1 cellular context compared by ENCODE assay signal in genomic region chr14:24252289-24253124, GRCh38.
TF ChIP-seq lines count a peak whose summit lies in the region.

No MANE protein-coding gene starts in this region.

TF ChIP-seq in HepG2, 621 proteins besides CTCF, POLR2A, EP300 and RAD21 (continued from another document and continues in another):
- peak; percentile 84 for TF ChIP-seq ASH2L (IDR thresholded peaks at IDR 0.05; ENCODE audit: insufficient read length, low read depth, low read length)
- 0 out of 2 replicates have a peak, but pooled peaks have one; percentile 29 for TF ChIP-seq ZNF256 (CRISPR knock-in tag; conservative IDR thresholded peaks at IDR 0.05)
- TF ChIP-seq MIER2 (CRISPR knock-in tag; IDR thresholded peaks at IDR 0.05), result 0 out of 2 replicates have a peak, but pooled peaks have one; percentile 37
- no peak for TF ChIP-seq PBX3 (CRISPR knock-in tag; IDR thresholded peaks at IDR 0.05; ENCODE audit: borderline replicate concordance)
- no peak; the same call in 1 of the 2 replicates for TF ChIP-seq NCOR1 (IDR thresholded peaks at IDR 0.05; ENCODE audit: borderline replicate concordance, low read length)
- peak; percentile 36 for TF ChIP-seq CBX1 (IDR thresholded peaks at IDR 0.05; ENCODE audit: low read depth)
- TF ChIP-seq ZNF7 (CRISPR knock-in tag; IDR thresholded peaks at IDR 0.05), result no peak; the same call in 1 of the 2 replicates
- TF ChIP-seq TEAD3 (CRISPR knock-in tag; optimal IDR thresholded peaks at IDR 0.05; ENCODE audit: borderline replicate concordance), result peak; percentile 97
- no peak for TF ChIP-seq ZSCAN22 (CRISPR knock-in tag; IDR thresholded peaks at IDR 0.05)
- TF ChIP-seq FOSL1 (CRISPR knock-in tag; IDR thresholded peaks at IDR 0.05; ENCODE audit: borderline replicate concordance), result no peak
- TF ChIP-seq CEBPG (CRISPR knock-in tag; IDR thresholded peaks at IDR 0.05), result 0 out of 2 replicates have a peak, but pooled peaks have one; percentile 24
- TF ChIP-seq KDM6A (CRISPR knock-in tag; IDR thresholded peaks at IDR 0.05; ENCODE audit: low read depth), result peak; percentile 95
- TF ChIP-seq ZFP36 (IDR thresholded peaks at IDR 0.05; ENCODE audit: borderline replicate concordance, low read depth, low read length, partially characterized antibody), result no peak
- no peak for TF ChIP-seq RORA (CRISPR knock-in tag; IDR thresholded peaks at IDR 0.05)
- no peak for TF ChIP-seq ZBTB34 (CRISPR knock-in tag; IDR thresholded peaks at IDR 0.05)
- TF ChIP-seq TEAD2 (CRISPR knock-in tag; IDR thresholded peaks at IDR 0.05), result no peak
- peak; percentile 59; the same call in 1 of the 2 replicates for TF ChIP-seq BORCS8-MEF2B (CRISPR knock-in tag; IDR thresholded peaks at IDR 0.05)
- TF ChIP-seq ZNF674 (CRISPR knock-in tag; IDR thresholded peaks at IDR 0.05; ENCODE audit: low read depth), result no peak
- TF ChIP-seq ZNF557 (CRISPR knock-in tag; IDR thresholded peaks at IDR 0.05), result no peak
- TF ChIP-seq ZBTB7A (CRISPR knock-in tag; IDR thresholded peaks at IDR 0.05), result peak; percentile 85; the same call in 1 of the 2 replicates
- TF ChIP-seq HINFP (CRISPR knock-in tag; IDR thresholded peaks at IDR 0.05; ENCODE audit: low read depth), result no peak
- no peak for TF ChIP-seq SRSF9 (IDR thresholded peaks at IDR 0.05; ENCODE audit: borderline replicate concordance, insufficient read depth, low read depth, low read length, poor library complexity, severe bottlenecking)
- no peak for TF ChIP-seq PREB (CRISPR knock-in tag; IDR thresholded peaks at IDR 0.05)
- no peak for TF ChIP-seq ZNF678 (CRISPR knock-in tag; IDR thresholded peaks at IDR 0.05)
- no peak for TF ChIP-seq ZNF17 (CRISPR knock-in tag; IDR thresholded peaks at IDR 0.05)
- TF ChIP-seq ZSCAN20 (CRISPR knock-in tag; IDR thresholded peaks at IDR 0.05; ENCODE audit: borderline replicate concordance), result no peak
- TF ChIP-seq ZKSCAN8 (CRISPR knock-in tag; IDR thresholded peaks at IDR 0.05; ENCODE audit: borderline replicate concordance), result no peak; the same call in 1 of the 2 replicates
- TF ChIP-seq KLF11 (CRISPR knock-in tag; IDR thresholded peaks at IDR 0.05), result no peak
- peak; percentile 78 for TF ChIP-seq ZFY (CRISPR knock-in tag; IDR thresholded peaks at IDR 0.05)
- no peak for TF ChIP-seq DZIP1 (CRISPR knock-in tag; IDR thresholded peaks at IDR 0.05)
- no peak for TF ChIP-seq SRSF4 (IDR thresholded peaks at IDR 0.05; ENCODE audit: low read depth, low read length, poor library complexity, severe bottlenecking)
- no peak for TF ChIP-seq ZNF180 (CRISPR knock-in tag; IDR thresholded peaks at IDR 0.05; ENCODE audit: borderline replicate concordance, low read depth)
- no peak for TF ChIP-seq ZNF576 (CRISPR knock-in tag; IDR thresholded peaks at IDR 0.05)
- no peak for TF ChIP-seq NR0B2 (CRISPR knock-in tag; IDR thresholded peaks at IDR 0.05)
- TF ChIP-seq NFE2 (CRISPR knock-in tag; IDR thresholded peaks at IDR 0.05), result no peak
- TF ChIP-seq MEF2D (CRISPR knock-in tag; IDR thresholded peaks at IDR 0.05), result peak; percentile 65; the same call in 1 of the 2 replicates
- peak; percentile 69; the same call in 1 of the 2 replicates for TF ChIP-seq ZFX (CRISPR knock-in tag; IDR thresholded peaks at IDR 0.05; ENCODE audit: low read depth)
- no peak; the same call in 1 of the 2 replicates for TF ChIP-seq ZNF724P (CRISPR knock-in tag; IDR thresholded peaks at IDR 0.05; ENCODE audit: borderline replicate concordance)
- no peak for TF ChIP-seq JDP2 (CRISPR knock-in tag; IDR thresholded peaks at IDR 0.05; ENCODE audit: borderline replicate concordance)
- TF ChIP-seq ZNF274 (CRISPR knock-in tag; IDR thresholded peaks at IDR 0.05), result 0 out of 2 replicates have a peak, but pooled peaks have one; percentile 76
- TF ChIP-seq ZNF350 (CRISPR knock-in tag; IDR thresholded peaks at IDR 0.05; ENCODE audit: borderline replicate concordance, low read depth), result peak; percentile 52; the same call in 1 of the 2 replicates
- no peak for TF ChIP-seq MED8 (CRISPR knock-in tag; IDR thresholded peaks at IDR 0.05; ENCODE audit: insufficient replicate concordance)
- TF ChIP-seq ZNF484 (CRISPR knock-in tag; IDR thresholded peaks at IDR 0.05; ENCODE audit: borderline replicate concordance, low read depth), result 0 out of 2 replicates have a peak, but pooled peaks have one; percentile 26
- TF ChIP-seq ZNF430 (CRISPR knock-in tag; IDR thresholded peaks at IDR 0.05), result no peak
- TF ChIP-seq ZNF691 (CRISPR knock-in tag; IDR thresholded peaks at IDR 0.05; ENCODE audit: borderline replicate concordance, low read depth), result no peak
- no peak for TF ChIP-seq MATR3 (CRISPR knock-in tag; IDR thresholded peaks at IDR 0.05)
- TF ChIP-seq POLR2AphosphoS2 (IDR thresholded peaks at IDR 0.05; ENCODE audit: low read depth, low read length), result no peak
- TF ChIP-seq TERF1 (CRISPR knock-in tag; IDR thresholded peaks at IDR 0.05), result no peak
- TF ChIP-seq TFDP2 (CRISPR knock-in tag; IDR thresholded peaks at IDR 0.05), result no peak
- peak; percentile 50; the same call in 1 of the 2 replicates for TF ChIP-seq MLX (CRISPR knock-in tag; IDR thresholded peaks at IDR 0.05)
- TF ChIP-seq ZNF770 (CRISPR knock-in tag; IDR thresholded peaks at IDR 0.05), result no peak
- TF ChIP-seq ATF5 (CRISPR knock-in tag; IDR thresholded peaks at IDR 0.05; ENCODE audit: low read depth), result no peak
- peak; percentile 75; the same call in 1 of the 2 replicates for TF ChIP-seq ZNF766 (CRISPR knock-in tag; IDR thresholded peaks at IDR 0.05; ENCODE audit: borderline replicate concordance)
